ENCODE assay signal across 9 cellular contexts in genomic region chr2:111705206-111705605, GRCh38.
DNase-seq lines count a peak whose midpoint lies in the region; ATAC-seq, FAIRE-seq and TF ChIP-seq lines count a peak whose summit lies in the region.
"Had no signal": no experiment of that assay in that cellular context is flagged by ENCODE, and none has a peak within 500 bp of the region (broad histone marks: within the 10 kb centered on the region; RNA-seq: fewer than 3 reads in every experiment).

No MANE protein-coding gene starts in this region.

- H3K9me2 ChIP-seq in OCI-LY1 (ENCODE audit: low read depth, low read length): no peaks in the 10 kb centered on the region

- no peaks in the 10 kb centered on the region for H3K9me3 ChIP-seq in OCI-LY1 (ENCODE audit: low read length)
- H3K9me3 ChIP-seq in iPS-18a (ENCODE audit: control insufficient read depth, low read depth, low read length): no peaks in the 10 kb centered on the region
- no peaks in the 10 kb centered on the region for H3K9me3 ChIP-seq in small intestine (ENCODE audit: control insufficient read depth, low read depth)
- H3K9me3 ChIP-seq in MG63: no peaks in the 10 kb centered on the region
- H3K9me3 ChIP-seq: spleen had no signal

- H3K4me3 ChIP-seq in OCI-LY1 (ENCODE audit: low read depth, low read length, poor library complexity, severe bottlenecking) (peak overlapping the region; percentile 53), iPS-18a (ENCODE audit: low read length) (no peak overlapping the region), small intestine (ENCODE audit: low read depth in 1 of 2, low read length in 2 of 2) (no peak overlapping the region), MG63 (no peak overlapping the region)
- H3K4me3 ChIP-seq: spleen had no signal

- intact Hi-C loops in left ventricle myocardium superior (cut with micrococcal nuclease): no loop called here

- H3F3A ChIP-seq in OCI-LY1 (ENCODE audit: insufficient read depth, low read length): peaks cover 21% of the 10 kb centered on the region

- no peak overlapping the region for H2AFZ ChIP-seq in OCI-LY1 (ENCODE audit: low read length)

- WGBS in small intestine, 3 donors: 68 to 79% (median 78%) methylated on average over 6 of the region's 6 CpGs

- FAIRE-seq in small intestine (lab: Jason Lieb, UNC): no peak

- peak overlapping the region; percentile 71 for H3K4me2 ChIP-seq in OCI-LY1 (ENCODE audit: low read length)

- DNase-seq in left ventricle myocardium superior (no peak), NCI-H524 treated with DMSO at 0.1 percent for 48 hours (lab: John Stamatoyannopoulos, UW) (no peak), small intestine (no peak), MG63 (no peak)
- DNase-seq: spleen had no signal

- peak overlapping the region; percentile 83 for H3K9ac ChIP-seq in OCI-LY1 (ENCODE audit: low read length)
- peak overlapping the region; percentile 5 for H3K9ac ChIP-seq in iPS-18a (ENCODE audit: low read length)

- H3K79me2 ChIP-seq in OCI-LY1 (ENCODE audit: insufficient read depth, low read length): no peaks in the 10 kb centered on the region

- ATAC-seq in GM18499 (IDR thresholded peaks at IDR 0.05; ENCODE audit: insufficient read depth, unreplicated experiment): peak; percentile 6
- ATAC-seq in GM21786 (IDR thresholded peaks at IDR 0.05; ENCODE audit: unreplicated experiment): peak; percentile 24
- no peak for ATAC-seq in left ventricle myocardium superior

- peak overlapping the region; percentile 100 for H3K27ac ChIP-seq in OCI-LY1 (ENCODE audit: low read depth, low read length, poor library complexity, severe bottlenecking)
- peak overlapping the region; percentile 73 for H3K27ac ChIP-seq in iPS-18a (ENCODE audit: low read length)
- peak overlapping the region in 1 of 2 donors; percentile 69 for H3K27ac ChIP-seq in small intestine (ENCODE audit: low read depth in 1 of 2, low read length in 1 of 2)

- H3K27me3 ChIP-seq in OCI-LY1 (ENCODE audit: insufficient read depth, low read length) (no peaks in the 10 kb centered on the region), iPS-18a (ENCODE audit: control insufficient read depth, insufficient read depth, low read length) (no peaks in the 10 kb centered on the region), small intestine (ENCODE audit: control insufficient read depth in 2 of 2, insufficient read depth in 2 of 2, low read length in 2 of 2) (no peaks in the 10 kb centered on the region), MG63 (no peaks in the 10 kb centered on the region)
- H3K27me3 ChIP-seq: spleen had no signal

- H3K4me1 ChIP-seq in OCI-LY1 (ENCODE audit: insufficient read depth, low read length, severe bottlenecking) (peaks cover 100% of the 10 kb centered on the region), iPS-18a (ENCODE audit: control insufficient read depth, low read depth, low read length) (peaks cover 29% of the 10 kb centered on the region), small intestine (ENCODE audit: control insufficient read depth in 2 of 2, insufficient read depth in 1 of 2, low read depth in 1 of 2, low read length in 1 of 2) (no peaks in the 10 kb centered on the region)

- no peaks in the 10 kb centered on the region for H4K20me1 ChIP-seq in OCI-LY1 (ENCODE audit: insufficient read depth, low read length)

- no peak for TF ChIP-seq CTCF in OCI-LY1 (IDR thresholded peaks at IDR 0.05; ENCODE audit: low read length)

- H3K36me3 ChIP-seq in OCI-LY1 (ENCODE audit: insufficient read depth, low read length): no peaks in the 10 kb centered on the region
- H3K36me3 ChIP-seq in iPS-18a (ENCODE audit: control insufficient read depth, low read depth, low read length): no peaks in the 10 kb centered on the region
- no peaks in the 10 kb centered on the region for H3K36me3 ChIP-seq in small intestine (ENCODE audit: control insufficient read depth in 2 of 2, insufficient read depth in 2 of 2, low read length in 2 of 2)
- H3K36me3 ChIP-seq in MG63: no peaks in the 10 kb centered on the region
- H3K36me3 ChIP-seq: spleen had no signal
